In genomic region chr17:83183150-83183820, GRCh38 we compare ENCODE assay signal across 16 cellular contexts.
DNase-seq lines count a peak whose midpoint lies in the region; ATAC-seq and TF ChIP-seq lines count a peak whose summit lies in the region.
"Had no signal": no experiment of that assay in that cellular context is flagged by ENCODE, and none has a peak within 500 bp of the region (broad histone marks: within the 10 kb centered on the region; RNA-seq: fewer than 3 reads in every experiment).

No MANE protein-coding gene starts in this region.

- TF ChIP-seq CTCF in fibroblast of villous mesenchyme (IDR thresholded peaks at IDR 0.05; ENCODE audit: insufficient read depth, low read depth, low read length) = no peak
- no peak for TF ChIP-seq CTCF in osteoblast (IDR thresholded peaks at IDR 0.05; ENCODE audit: extremely low read depth, low read depth, low read length)

- no peaks in the 10 kb centered on the region for H4K20me1 ChIP-seq in osteoblast (ENCODE audit: insufficient read depth, low read length)

- H3K4me3 ChIP-seq in fibroblast of villous mesenchyme (ENCODE audit: low read depth, low read length) (no peak overlapping the region), osteoblast (ENCODE audit: insufficient read depth, low read length) (no peak overlapping the region)

- H3K9me3 ChIP-seq in osteoblast (ENCODE audit: low read depth, low read length) = peaks cover 4% of the 10 kb centered on the region

- DNase-seq in 8988T (peak; percentile 4), D341Med (ENCODE audit: low spot score) (peak; percentile 33), fibroblast of villous mesenchyme (ENCODE audit: low read depth) (peak; percentile 34), osteoblast (ENCODE audit: insufficient read length, low spot score, missing footprints) (peak; percentile 36), SIG-M5 treated with dmso at 0.1 percent for 504 hours (lab: John Stamatoyannopoulos, UW; ENCODE audit: unreplicated experiment) (no peak)
- DNase-seq: activated effector memory CD4-positive, alpha-beta T cell treated with Interleukin-2 at 50 U/mL for 16 hours; KBM-7; MV-4-11; NCI-H2081; NCI-H510A; SHP77 treated with DMSO at 0.1 percent for 48 hours had no signal

- no peak overlapping the region for H3K4me2 ChIP-seq in osteoblast (ENCODE audit: insufficient read depth, low read length)

- no peaks in the 10 kb centered on the region for H3K27me3 ChIP-seq in osteoblast (ENCODE audit: insufficient read depth, low read length)

- ATAC-seq in HG02759 (IDR thresholded peaks at IDR 0.05; ENCODE audit: unreplicated experiment) = no peak
- ATAC-seq in GM19035 (IDR thresholded peaks at IDR 0.05; ENCODE audit: unreplicated experiment) = no peak
- ATAC-seq: HCT116; stimulated activated naive CD8-positive, alpha-beta T cell treated with anti-CD3 and anti-CD28 coated beads, Interleukin-15, Interleukin-2, amounts not matched to agents 100 U/mL and 50 U/mL, for 24 hours had no signal

- no peak overlapping the region for H3K27ac ChIP-seq in osteoblast (ENCODE audit: low read depth, low read length)
- H3K27ac ChIP-seq: VCaP had no signal

- H3K36me3 ChIP-seq in osteoblast (ENCODE audit: insufficient read depth, low read length) = no peaks in the 10 kb centered on the region

- H3K79me2 ChIP-seq in osteoblast (ENCODE audit: insufficient read depth, low read length) = no peaks in the 10 kb centered on the region

- H3K4me1 ChIP-seq in osteoblast (ENCODE audit: insufficient read depth, low read length) = no peaks in the 10 kb centered on the region

- H2AFZ ChIP-seq in osteoblast (ENCODE audit: low read length) = no peak overlapping the region
